23 cellular contexts compared by ENCODE assay signal in the genomic region with DNA sequence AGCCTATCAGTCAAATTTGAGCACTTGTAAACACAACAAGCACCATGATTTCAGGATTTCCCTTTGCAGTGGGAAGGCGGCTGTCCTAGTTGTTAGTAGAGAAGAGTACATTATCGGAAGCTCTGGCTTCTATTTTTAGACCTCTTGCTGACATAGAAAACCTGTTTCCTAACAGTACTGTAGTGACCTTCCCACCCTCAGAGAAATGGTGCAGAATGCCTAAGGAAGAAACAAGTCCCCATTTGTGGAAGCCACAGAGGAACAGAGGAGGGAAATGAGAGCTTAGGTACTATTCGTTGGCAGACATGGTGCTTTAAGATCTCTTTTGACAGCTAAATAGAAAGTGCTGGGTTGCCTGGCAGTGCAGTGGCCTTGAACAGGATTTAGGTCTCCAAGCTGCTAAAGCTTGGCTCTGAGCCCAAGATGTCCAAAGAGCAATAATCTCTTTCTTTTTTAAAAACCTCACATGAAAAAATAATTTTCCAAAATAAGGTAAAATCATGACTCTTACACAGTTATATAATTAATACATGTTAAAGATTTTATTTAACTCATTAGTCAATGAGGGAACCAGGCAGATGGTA. TPM values are rescaled to one million over a fixed set of nuclear protein-coding genes. Genes with fewer than 3 reads are reported as not detected.
"Had no signal": no experiment of that assay in that cellular context is flagged by ENCODE, and none has a peak within 500 bp of the region (broad histone marks: within the 10 kb centered on the region; RNA-seq: fewer than 3 reads in every experiment).

No MANE protein-coding gene starts in this region.

- H3K27ac ChIP-seq: body of pancreas, epithelial cell of prostate, lower lobe of right lung, neural progenitor cell, tibial artery, uterus had no signal

- H3K27me3 ChIP-seq: body of pancreas, neural progenitor cell, tibial artery, uterus had no signal

- H3K9me3 ChIP-seq: body of pancreas, lower lobe of right lung, tibial artery, uterus had no signal

- ATAC-seq: activated CD8-positive, alpha-beta T cell treated with anti-CD3 and anti-CD28 coated beads for 36 hours; activated naive CD4-positive, alpha-beta T cell treated with anti-CD3 and anti-CD28 coated beads, Interleukin-2, amount 50 U/mL, for 72 hours; body of pancreas; lower lobe of right lung; stimulated activated memory B cell treated with anti-CD40 and anti-IgM and Interleukin-4, amounts not matched to agents 10 μg/mL and 1 μg/mL and 100 μg/mL, for 72 hours had no signal

- H3K4me3 ChIP-seq: body of pancreas, lower lobe of right lung, neural progenitor cell, tibial artery, uterus had no signal

- DNase-seq: activated B cell treated with CpG ODN at 0.5 μM for 24 hours; activated CD4-positive, alpha-beta T cell treated with anti-CD3 and anti-CD28 coated beads for 48 hours; activated CD8-positive, alpha-beta T cell treated with anti-CD3 and anti-CD28 coated beads for 36 hours; activated gamma-delta T cell; activated T-cell treated with anti-CD3 and anti-CD28 coated beads, Interleukin-2, amount 50 U/mL, for 48 hours; amniotic stem cell; cortex of kidney; effector CD8-positive, alpha-beta T cell; foreskin melanocyte; lower lobe of right lung; naive B cell; stimulated activated CD4-positive, alpha-beta T cell treated with anti-CD3 and anti-CD28 coated beads, Interleukin-2, amount 100 ng/mL, for 48 hours; T-helper 2 cell; tibial artery; uterus had no signal

- H3K4me1 ChIP-seq: body of pancreas, lower lobe of right lung, neural progenitor cell, tibial artery, uterus had no signal

RNA-seq across cellular contexts. Expression of a gene that starts 24.9 kb away (rescaled TPM):
- total RNA-seq: activated B cell treated with CpG ODN at 0.5 μM for 24 hours; activated CD8-positive, alpha-beta T cell treated with anti-CD3 and anti-CD28 coated beads for 36 hours; activated naive CD4-positive, alpha-beta T cell treated with anti-CD3 and anti-CD28 coated beads, Interleukin-2, amount 50 U/mL, for 72 hours; body of pancreas; fibroblast of lung; lower lobe of right lung; mononuclear cell; osteocyte had no signal
- polyA plus RNA-seq: fibroblast of lung had no signal
